In genomic region chr12:109163150-109163549, GRCh38 we compare ENCODE assay signal across 18 cellular contexts.
"Had no signal": no experiment of that assay in that cellular context is flagged by ENCODE, and none has a peak within 500 bp of the region (broad histone marks: within the 10 kb centered on the region; RNA-seq: fewer than 3 reads in every experiment).

No MANE protein-coding gene starts in this region.

- H3K27me3 ChIP-seq: ascending aorta, ovary had no signal

- H3K9me3 Mint-ChIP-seq: natural killer cell; stimulated activated effector memory CD8-positive, alpha-beta T cell treated with anti-CD3 and anti-CD28 coated beads, Interleukin-12 subunit alpha, Interleukin-12 subunit beta, amount 100 ng/mL, for 72 hours had no signal

- H3K27ac ChIP-seq: ascending aorta, ovary, VCaP had no signal

- H3K27ac Mint-ChIP-seq: natural killer cell; stimulated activated effector memory CD8-positive, alpha-beta T cell treated with anti-CD3 and anti-CD28 coated beads, Interleukin-12 subunit alpha, Interleukin-12 subunit beta, amount 100 ng/mL, for 72 hours had no signal

- H3K36me3 Mint-ChIP-seq: natural killer cell had no signal

- H3K4me1 Mint-ChIP-seq: natural killer cell; stimulated activated effector memory CD8-positive, alpha-beta T cell treated with anti-CD3 and anti-CD28 coated beads, Interleukin-12 subunit alpha, Interleukin-12 subunit beta, amount 100 ng/mL, for 72 hours had no signal

- H3K9me3 ChIP-seq: ascending aorta, ovary had no signal

- DNase-seq: activated CD4-positive, alpha-beta T cell treated with anti-CD3 and anti-CD28 coated beads for 1 hour; activated CD8-positive, alpha-beta memory T cell treated with anti-CD3 and anti-CD28 coated beads for 24 hours; activated CD8-positive, alpha-beta memory T cell treated with anti-CD3 and anti-CD28 coated beads, Interleukin-2, amount 50 U/mL, for 48 hours; activated effector memory CD4-positive, alpha-beta T cell treated with anti-CD3 and anti-CD28 coated beads, Interleukin-2, amount 50 U/mL, for 16 hours; activated naive CD4-positive, alpha-beta T cell treated with anti-CD3 and anti-CD28 coated beads, Interleukin-2, amount 50 U/mL, for 16 hours; activated T-cell treated with anti-CD3 and anti-CD28 coated beads, Interleukin-2, amount 50 U/mL, for 48 hours; cerebellar nuclear complex; effector memory CD4-positive, alpha-beta T cell; foreskin fibroblast; natural killer cell; ovary; stimulated activated CD4-positive, alpha-beta T cell treated with anti-CD3 and anti-CD28 coated beads, Interleukin-4, amount 100 ng/mL, for 1 hour; SW 1271; T-helper 2 cell had no signal

- H3K4me3 ChIP-seq: ascending aorta, ovary, skin epidermis had no signal

- H3K4me3 Mint-ChIP-seq: natural killer cell; stimulated activated effector memory CD8-positive, alpha-beta T cell treated with anti-CD3 and anti-CD28 coated beads, Interleukin-12 subunit alpha, Interleukin-12 subunit beta, amount 100 ng/mL, for 72 hours had no signal

- H3K36me3 ChIP-seq: ovary had no signal

- ATAC-seq: natural killer cell; stimulated activated effector memory CD8-positive, alpha-beta T cell treated with anti-CD3 and anti-CD28 coated beads, Interleukin-12 subunit alpha, Interleukin-12 subunit beta, amount 100 ng/mL, for 72 hours had no signal
